In the genomic region with DNA sequence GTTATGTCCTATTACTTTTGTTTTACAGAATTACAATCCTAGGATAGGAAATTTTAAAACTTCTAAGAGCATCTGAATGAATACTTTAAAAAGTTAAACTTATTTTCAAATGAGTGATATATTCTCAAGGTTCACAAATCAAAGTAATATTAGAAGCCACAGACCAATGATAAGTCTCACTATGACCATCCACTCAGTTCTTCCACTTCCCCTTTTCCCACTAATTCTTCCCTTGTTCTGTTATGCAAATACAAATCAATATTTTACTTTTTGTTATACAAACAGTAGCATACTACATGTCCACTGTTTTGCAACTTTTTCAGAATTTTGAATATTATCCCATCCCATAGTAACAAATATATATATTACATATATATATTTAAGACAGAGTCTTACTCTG, we compare ENCODE assay signal across 1 cellular context.
TF ChIP-seq lines count a peak whose summit lies in the region.

No MANE protein-coding gene starts in this region.

TF ChIP-seq in SK-N-SH treated with all-trans-retinoic acid at 6 μM for 48 hours, 23 proteins besides CTCF, POLR2A, EP300 and RAD21 (continued from another document):
- TF ChIP-seq CREB5 (CRISPR knock-in tag; IDR thresholded peaks at IDR 0.05; ENCODE audit: low read depth) (no peak), TCF4 (CRISPR knock-in tag; IDR thresholded peaks at IDR 0.05; ENCODE audit: borderline replicate concordance) (no peak)
